In the genomic region with DNA sequence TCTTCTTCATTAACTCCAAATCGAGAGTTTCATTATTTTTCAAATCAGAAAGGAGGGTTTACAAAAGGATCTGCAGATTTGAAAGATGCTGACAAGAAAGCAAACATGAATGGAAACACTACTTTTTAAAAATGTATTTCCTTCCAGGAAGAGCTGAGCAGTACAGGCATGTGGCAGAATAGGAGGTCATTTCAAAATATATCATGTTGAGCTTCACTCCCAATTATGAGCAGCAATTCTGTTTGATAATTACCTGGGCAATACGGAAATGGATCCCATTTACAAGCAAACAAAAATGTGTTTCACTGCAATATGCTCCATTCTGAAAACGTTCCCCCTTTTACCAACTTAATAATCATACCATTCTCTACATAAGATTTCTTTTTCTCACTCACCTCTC, we compare ENCODE assay signal across 19 cellular contexts.
"Had no signal": no experiment of that assay in that cellular context is flagged by ENCODE, and none has a peak within 500 bp of the region (broad histone marks: within the 10 kb centered on the region; RNA-seq: fewer than 3 reads in every experiment).

No MANE protein-coding gene starts in this region.

- H3K79me2 ChIP-seq: hepatocyte had no signal

- H3K4me1 ChIP-seq: testis, tibial nerve had no signal

- H3K36me3 Mint-ChIP-seq: naive thymus-derived CD8-positive, alpha-beta T cell had no signal

- H3K9me3 Mint-ChIP-seq: naive thymus-derived CD8-positive, alpha-beta T cell had no signal

- H3K27me3 Mint-ChIP-seq: naive thymus-derived CD8-positive, alpha-beta T cell had no signal

- H3K4me1 Mint-ChIP-seq: naive thymus-derived CD8-positive, alpha-beta T cell had no signal

- H2AFZ ChIP-seq: hepatocyte had no signal

- H3K27ac Mint-ChIP-seq: naive thymus-derived CD8-positive, alpha-beta T cell had no signal

- H3K9me3 ChIP-seq: neutrophil, testis, tibial nerve had no signal

- ATAC-seq: left cardiac atrium; left ventricle myocardium superior; naive thymus-derived CD8-positive, alpha-beta T cell; right cardiac atrium had no signal

- H3K27me3 ChIP-seq: dorsolateral prefrontal cortex, hepatocyte, neutrophil, testis, tibial nerve had no signal

- H3K36me3 ChIP-seq: neutrophil, tibial nerve had no signal

- H3K4me2 ChIP-seq: hepatocyte, smooth muscle cell had no signal

- FAIRE-seq: kidney had no signal

- H3K4me3 ChIP-seq: coronary artery, dorsolateral prefrontal cortex, hepatocyte, lung, smooth muscle cell, testis, tibial nerve had no signal

- DNase-seq: cerebellar nuclear complex; dorsolateral prefrontal cortex; effector CD8-positive, alpha-beta T cell; head of caudate nucleus; kidney; left cardiac atrium; left ventricle myocardium superior; mesendoderm; naive thymus-derived CD8-positive, alpha-beta T cell; right cardiac atrium; stimulated activated CD4-positive, alpha-beta T cell treated with anti-CD3 and anti-CD28 coated beads, Interleukin-2, amount 100 ng/mL, for 48 hours; stimulated activated naive CD4-positive, alpha-beta T cell treated with Interleukin-2 at 50 U/mL for 16 hours; testis had no signal

- H3K27ac ChIP-seq: coronary artery, dorsolateral prefrontal cortex, hepatocyte, neutrophil, testis, tibial nerve had no signal

- H3K4me3 Mint-ChIP-seq: naive thymus-derived CD8-positive, alpha-beta T cell had no signal
